Comparison of ENCODE assay signal across 19 cellular contexts in genomic region chr1:244659694-244660093, GRCh38.
"Had no signal": no experiment of that assay in that cellular context is flagged by ENCODE, and none has a peak within 500 bp of the region (broad histone marks: within the 10 kb centered on the region; RNA-seq: fewer than 3 reads in every experiment).

No MANE protein-coding gene starts in this region.

- H3K27ac ChIP-seq: esophagus squamous epithelium, ovary, sigmoid colon, vagina, WERI-Rb-1 had no signal

- H3K27me3 Mint-ChIP-seq: activated CD4-positive, alpha-beta memory T cell treated with anti-CD3 and anti-CD28 coated beads, Interleukin-2, amount 10 ng/mL, durations not matched to agents 7 days and 5 days; activated naive CD4-positive, alpha-beta T cell treated with anti-CD3 and anti-CD28 coated beads, Interleukin-2, amount 10 ng/mL, durations not matched to agents 7 days and 5 days; activated T-cell treated with anti-CD3 and anti-CD28 coated beads, Interleukin-2, amount 50 U/mL, for 24 hours had no signal

- H3K27me3 ChIP-seq: esophagus squamous epithelium, ovary, sigmoid colon, vagina had no signal

- H3K4me3 ChIP-seq: coronary artery, esophagus squamous epithelium, ovary, sigmoid colon, thoracic aorta, vagina had no signal

- DNase-seq: activated CD4-positive, alpha-beta memory T cell treated with anti-CD3 and anti-CD28 coated beads, Interleukin-2, amount 10 ng/mL, durations not matched to agents 7 days and 5 days; activated CD4-positive, alpha-beta T cell treated with anti-CD3 and anti-CD28 coated beads for 4 hours; activated naive CD4-positive, alpha-beta T cell treated with anti-CD3 and anti-CD28 coated beads, Interleukin-2, amount 10 ng/mL, durations not matched to agents 7 days and 5 days; activated T-cell treated with anti-CD3 and anti-CD28 coated beads, Interleukin-2, amount 50 U/mL, for 24 hours; effector CD4-positive, alpha-beta T cell; esophagus squamous epithelium; foreskin fibroblast; glutamatergic neuron; hypothalamus; kidney; ovary; sigmoid colon; stimulated activated CD4-positive, alpha-beta T cell treated with anti-CD3 and anti-CD28 coated beads, Interleukin-1b, Interleukin-23, amount 100 ng/mL, for 48 hours; WERI-Rb-1 had no signal

- H3K36me3 ChIP-seq: ovary, sigmoid colon, thoracic aorta, vagina had no signal

- H3K9me3 Mint-ChIP-seq: activated CD4-positive, alpha-beta memory T cell treated with anti-CD3 and anti-CD28 coated beads, Interleukin-2, amount 10 ng/mL, durations not matched to agents 7 days and 5 days; activated naive CD4-positive, alpha-beta T cell treated with anti-CD3 and anti-CD28 coated beads, Interleukin-2, amount 10 ng/mL, durations not matched to agents 7 days and 5 days; activated T-cell treated with anti-CD3 and anti-CD28 coated beads, Interleukin-2, amount 50 U/mL, for 24 hours; T-helper 1 cell treated with Interleukin-12 subunit alpha and Interleukin-12 subunit beta and Interleukin-4 antibody, amounts not matched to agents 30 μg/mL and 1 μg/mL, for 36 hours had no signal

- H3K27ac Mint-ChIP-seq: activated CD4-positive, alpha-beta memory T cell treated with anti-CD3 and anti-CD28 coated beads, Interleukin-2, amount 10 ng/mL, durations not matched to agents 7 days and 5 days; activated naive CD4-positive, alpha-beta T cell treated with anti-CD3 and anti-CD28 coated beads, Interleukin-2, amount 10 ng/mL, durations not matched to agents 7 days and 5 days; activated T-cell treated with anti-CD3 and anti-CD28 coated beads, Interleukin-2, amount 50 U/mL, for 24 hours; mesothelial cell of epicardium; T-helper 1 cell treated with Interleukin-12 subunit alpha and Interleukin-12 subunit beta and Interleukin-4 antibody, amounts not matched to agents 30 μg/mL and 1 μg/mL, for 36 hours had no signal

- H3K4me3 Mint-ChIP-seq: activated CD4-positive, alpha-beta memory T cell treated with anti-CD3 and anti-CD28 coated beads, Interleukin-2, amount 10 ng/mL, durations not matched to agents 7 days and 5 days; activated naive CD4-positive, alpha-beta T cell treated with anti-CD3 and anti-CD28 coated beads, Interleukin-2, amount 10 ng/mL, durations not matched to agents 7 days and 5 days; activated T-cell treated with anti-CD3 and anti-CD28 coated beads, Interleukin-2, amount 50 U/mL, for 24 hours; mesothelial cell of epicardium; T-helper 1 cell treated with Interleukin-12 subunit alpha and Interleukin-12 subunit beta and Interleukin-4 antibody, amounts not matched to agents 30 μg/mL and 1 μg/mL, for 36 hours had no signal

- H3K9me3 ChIP-seq: esophagus squamous epithelium, ovary, sigmoid colon, thoracic aorta, vagina had no signal
